8 cellular contexts compared by ENCODE assay signal in the genomic region with DNA sequence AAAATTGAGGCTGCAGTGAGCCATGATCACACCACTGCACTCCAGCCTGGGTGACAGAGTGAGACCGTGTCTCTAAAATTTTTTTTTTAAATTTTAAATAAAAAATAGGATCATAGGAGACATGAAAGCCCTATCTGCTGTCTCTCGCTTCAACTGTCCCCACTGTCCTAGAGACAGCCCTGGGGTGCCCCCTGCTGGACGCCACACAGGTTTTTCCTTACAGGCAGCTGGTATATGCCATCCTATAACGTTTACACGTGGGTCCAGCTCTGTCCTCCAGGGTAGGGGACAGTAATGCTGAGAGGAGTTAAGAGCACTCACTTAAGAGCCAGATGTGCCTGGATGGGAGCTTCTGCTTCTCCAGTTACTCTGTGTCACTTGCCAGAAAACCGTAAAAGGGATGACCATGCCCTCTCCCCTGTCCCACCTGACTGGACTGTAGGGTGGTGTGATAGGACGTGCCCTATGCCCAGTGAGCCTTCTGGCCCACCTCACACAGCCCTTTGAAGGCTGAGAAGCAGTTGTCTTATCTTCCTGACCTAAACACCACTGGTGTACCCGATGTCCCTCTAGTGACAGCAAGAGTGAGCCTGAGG. TPM values are rescaled to one million over a fixed set of nuclear protein-coding genes. Genes with fewer than 3 reads are reported as not detected.
DNase-seq lines count a peak whose midpoint lies in the region; ATAC-seq and TF ChIP-seq lines count a peak whose summit lies in the region.

No MANE protein-coding gene starts in this region.

- peaks cover 17% of the 10 kb centered on the region for H3K4me1 ChIP-seq in CD8-positive, alpha-beta T cell (ENCODE audit: insufficient read depth, low read length)
- peaks cover under 1% of the 10 kb centered on the region; the same call in 1 of the 2 replicates for H3K4me1 ChIP-seq in OCI-LY3 (ENCODE audit: low read length)
- peaks cover 27 to 36% (median 32%) of the 10 kb centered on the region in 4 donors for H3K4me1 ChIP-seq in esophagus muscularis mucosa

- H3K27me3 ChIP-seq in CD8-positive, alpha-beta T cell (ENCODE audit: insufficient read depth, low read length): no peaks in the 10 kb centered on the region
- H3K27me3 ChIP-seq in OCI-LY3 (ENCODE audit: low read depth, low read length) (no peaks in the 10 kb centered on the region), esophagus muscularis mucosa (peaks cover 0 to 75% (median 9%) of the 10 kb centered on the region in 4 donors)

- H3K9me3 ChIP-seq in CD8-positive, alpha-beta T cell (ENCODE audit: low read length): no peaks in the 10 kb centered on the region
- H3K9me3 ChIP-seq in OCI-LY3 (ENCODE audit: insufficient read depth, low read length) (no peaks in the 10 kb centered on the region), esophagus muscularis mucosa (no peaks in the 10 kb centered on the region)

- no peak overlapping the region for H3K4me3 ChIP-seq in CD8-positive, alpha-beta T cell (ENCODE audit: low read depth, low read length)
- no peak overlapping the region for H3K4me3 ChIP-seq in OCI-LY3 (ENCODE audit: low read length)
- H3K4me3 ChIP-seq in esophagus muscularis mucosa: no peak overlapping the region

- H3K36me3 Mint-ChIP-seq in CD8-positive, alpha-beta T cell: no peaks in the 10 kb centered on the region
- H3K36me3 Mint-ChIP-seq in nephron (ENCODE audit: low read depth): no peaks in the 10 kb centered on the region

- no peaks in the 10 kb centered on the region for H3K36me3 ChIP-seq in CD8-positive, alpha-beta T cell (ENCODE audit: insufficient read depth, low read length)
- H3K36me3 ChIP-seq in OCI-LY3 (replicated peaks; ENCODE audit: low read depth, low read length): no peaks in the 10 kb centered on the region
- H3K36me3 ChIP-seq in esophagus muscularis mucosa: no peaks in the 10 kb centered on the region

- no peak overlapping the region for H3K27ac ChIP-seq in CD8-positive, alpha-beta T cell (ENCODE audit: low read depth, low read length)
- H3K27ac ChIP-seq in OCI-LY3 (ENCODE audit: low read length) (no peak overlapping the region), esophagus muscularis mucosa (replicated peaks in 1 of 4) (no peak overlapping the region)

- H3K9me3 Mint-ChIP-seq in CD8-positive, alpha-beta T cell: no peaks in the 10 kb centered on the region
- no peaks in the 10 kb centered on the region for H3K9me3 Mint-ChIP-seq in nephron

- H3K9ac ChIP-seq in OCI-LY3 (ENCODE audit: low read length): no peak overlapping the region

- peaks cover 2% of the 10 kb centered on the region; the same call in 1 of the 2 replicates for H4K20me1 ChIP-seq in OCI-LY3 (ENCODE audit: insufficient read depth, low read length)

- peaks cover 15% of the 10 kb centered on the region for H3K4me1 Mint-ChIP-seq in CD8-positive, alpha-beta T cell (ENCODE audit: low read depth)
- H3K4me1 Mint-ChIP-seq in nephron: peaks cover 2% of the 10 kb centered on the region

- peak; percentile 85 for TF ChIP-seq CTCF in CD8-positive, alpha-beta T cell (IDR thresholded peaks at IDR 0.05)
- peak; percentile 61 for TF ChIP-seq CTCF in OCI-LY3 (IDR thresholded peaks at IDR 0.05; ENCODE audit: low read depth, low read length)
- peak; percentile 53 to 81 (median 60) for TF ChIP-seq CTCF in esophagus muscularis mucosa (IDR thresholded peaks at IDR 0.05)
- TF ChIP-seq CTCF in nephron (IDR thresholded peaks at IDR 0.05; ENCODE audit: unreplicated experiment in 3 of 3): peak; percentile 69 to 78 (median 77)

- ATAC-seq in CD8-positive, alpha-beta T cell: peak; percentile 47
- ATAC-seq in GM19452 (IDR thresholded peaks at IDR 0.05; ENCODE audit: unreplicated experiment): no peak

- H3K27me3 Mint-ChIP-seq in CD8-positive, alpha-beta T cell (ENCODE audit: low read depth): no peaks in the 10 kb centered on the region
- H3K27me3 Mint-ChIP-seq in nephron (ENCODE audit: low read depth): peaks cover 73% of the 10 kb centered on the region

- no peak for TF ChIP-seq POLR2A in esophagus muscularis mucosa (IDR thresholded peaks at IDR 0.05; ENCODE audit: low read depth)

- H3K4me3 Mint-ChIP-seq in CD8-positive, alpha-beta T cell: no peak overlapping the region
- H3K4me3 Mint-ChIP-seq in nephron: no peak overlapping the region

- no peaks in the 10 kb centered on the region for H3K79me2 ChIP-seq in OCI-LY3 (ENCODE audit: low read length)

- no peak overlapping the region for H2AFZ ChIP-seq in OCI-LY3 (ENCODE audit: low read depth, low read length)

- POLR2A ChIA-PET in CD8-positive, alpha-beta T cell (lab: Charles Lee): interaction anchor here (1.0 to 1.3 kb wide), 3 partner anchors 73 to 161 kb away, joined by 3 to 5 read pairs (median 4); partner anchors contain the start of gene CLCN6

- TF ChIP-seq EP300 in esophagus muscularis mucosa (IDR thresholded peaks at IDR 0.05): no peak

- H3K4me2 ChIP-seq in OCI-LY3 (ENCODE audit: low read length): no peak overlapping the region

- no peak overlapping the region for H3K27ac Mint-ChIP-seq in CD8-positive, alpha-beta T cell
- H3K27ac Mint-ChIP-seq in nephron: no peak overlapping the region

- WGBS in esophagus muscularis mucosa: 17% methylated on average over 4 of the region's 8 CpGs

- CTCF ChIA-PET in CD8-positive, alpha-beta T cell (lab: Charles Lee): interaction anchor here (0.5 to 7.3 kb wide), 24 partner anchors 9 to 608 kb away, joined by 3 to 104 read pairs (median 4); partner anchors contain the start of genes FBXO2, FBXO44 and FBXO6

- intact Hi-C loops in CD8-positive, alpha-beta T cell (cut with DNase I, micrococcal nuclease): no loop called here
- intact Hi-C loops in esophagus muscularis mucosa (cut with DNase I): loop anchor here (2.0 kb wide), 1 partner anchor 607 kb away; no protein-coding TSS in a partner anchor

- DNase-seq in CD8-positive, alpha-beta T cell: peak; percentile 57 to 85 (median 81)
- DNase-seq in HuH-7 (ENCODE audit: low spot score) (peak; percentile 73), esophagus muscularis mucosa (ENCODE audit: extremely low spot score) (no peak)
- peak; percentile 92 for DNase-seq in activated CD8-positive, alpha-beta memory T cell treated with anti-CD3 and anti-CD28 coated beads, Interleukin-2, amount 50 U/mL, for 48 hours
- DNase-seq in stimulated activated naive CD4-positive, alpha-beta T cell treated with Interleukin-2 at 50 U/mL for 16 hours (lab: John Stamatoyannopoulos, UW): peak; percentile 73

RNA-seq across cellular contexts. Expression of gene FBXO2, which starts 8.5 kb away (rescaled TPM):
- 1 to 10 TPM; 3.4 to 3.5 TPM for total RNA-seq in CD8-positive, alpha-beta T cell
- 10 to 100 TPM in 2 of 4 donors, 1 to 10 TPM in 2; 3.1 to 12.0 (median 8.3) TPM for total RNA-seq in esophagus muscularis mucosa

RNA-seq across cellular contexts. Expression of gene FBXO44, which starts 8.9 kb away (rescaled TPM):
- total RNA-seq in CD8-positive, alpha-beta T cell: 10 to 100 TPM; 35.9 to 36.0 TPM
- 10 to 100 TPM; 13.3 to 19.8 (median 16.1) TPM for total RNA-seq in esophagus muscularis mucosa

RNA-seq across cellular contexts. Expression of gene FBXO6, which starts 18.2 kb away (rescaled TPM):
- 1 to 10 TPM; 2.9 to 3.3 TPM for total RNA-seq in CD8-positive, alpha-beta T cell
- 10 to 100 TPM; 12.9 to 21.9 (median 15.2) TPM for total RNA-seq in esophagus muscularis mucosa

RNA-seq across cellular contexts. Expression of gene MAD2L2, which starts 35.2 kb away (rescaled TPM):
- total RNA-seq in CD8-positive, alpha-beta T cell: 10 to 100 TPM; 28.7 to 29.4 TPM
- total RNA-seq in esophagus muscularis mucosa: 10 to 100 TPM; 31.6 to 51.7 (median 42.4) TPM

RNA-seq across cellular contexts. Expression of gene DRAXIN, which starts 45.7 kb away (rescaled TPM):
- total RNA-seq in CD8-positive, alpha-beta T cell: under 1 TPM; 0.08 to 0.11 TPM
- total RNA-seq in esophagus muscularis mucosa: under 1 TPM in 2 of 4 donors, not detected in 2; under 0.01 to 0.06 TPM
